ENCODE assay signal across 8 cellular contexts in genomic region chr16:88535181-88535856, GRCh38. TPM values are rescaled to one million over a fixed set of nuclear protein-coding genes. Genes with fewer than 3 reads are reported as not detected.
DNase-seq lines count a peak whose midpoint lies in the region; ATAC-seq and TF ChIP-seq lines count a peak whose summit lies in the region.

No MANE protein-coding gene starts in this region.

- CTCF ChIA-PET in activated naive CD4-positive, alpha-beta T cell treated with anti-CD3 and anti-CD28 coated beads for 36 hours (lab: Charles Lee): interaction anchor here (1.4 kb wide), 1 partner anchor 96 kb away, joined by 3 read pairs; no protein-coding TSS in a partner anchor
- CTCF ChIA-PET in GM10248 (lab: Yijun Ruan, JAX): interaction anchor here (0.8 to 1.4 kb wide), 3 partner anchors 11 to 31 kb away, joined by 3 to 4 read pairs (median 3); no protein-coding TSS in a partner anchor

- no peak for DNase-seq in activated naive CD4-positive, alpha-beta T cell treated with anti-CD3 and anti-CD28 coated beads for 36 hours
- no peak for DNase-seq in activated naive CD4-positive, alpha-beta T cell treated with anti-CD3 and anti-CD28 coated beads, Interleukin-2, amount 50 U/mL, for 16 hours
- DNase-seq in brain microvascular endothelial cell: no peak
- peak; percentile 56 for DNase-seq in lower lobe of right lung
- peak in 1 of 2 donors; percentile 69 for DNase-seq in upper lobe of left lung
- no peak for DNase-seq in HPDE6-E6E7 (ENCODE audit: extremely low spot score)
- DNase-seq in NCI-H748 treated with DMSO at 0.1 percent for 48 hours (lab: John Stamatoyannopoulos, UW): no peak
- DNase-seq in GM10248 (ENCODE audit: extremely low spot score): no peak

- H3K36me3 ChIP-seq in brain microvascular endothelial cell (replicated peaks): no peaks in the 10 kb centered on the region
- no peaks in the 10 kb centered on the region for H3K36me3 ChIP-seq in lower lobe of right lung
- no peaks in the 10 kb centered on the region for H3K36me3 ChIP-seq in upper lobe of left lung

- in situ Hi-C loops in brain microvascular endothelial cell (cut with HindIII; ENCODE audit: low pct_ligation_motif_present, low sequenced_read_pairs): loop anchor here (25.0 kb wide), 1 partner anchor 98 kb away; no protein-coding TSS in a partner anchor

- H3K27me3 Mint-ChIP-seq in activated naive CD4-positive, alpha-beta T cell treated with anti-CD3 and anti-CD28 coated beads for 36 hours (ENCODE audit: low read depth): no peaks in the 10 kb centered on the region

- H3K27me3 ChIP-seq in brain microvascular endothelial cell (replicated peaks): peaks cover 13% of the 10 kb centered on the region
- peaks cover 21% of the 10 kb centered on the region for H3K27me3 ChIP-seq in lower lobe of right lung (ENCODE audit: low read depth)
- peaks cover 0 to 13% (median 9%) of the 10 kb centered on the region in 4 donors for H3K27me3 ChIP-seq in upper lobe of left lung

- TF ChIP-seq POLR2A in upper lobe of left lung (IDR thresholded peaks at IDR 0.05): no peak

- H3K4me3 Mint-ChIP-seq in activated naive CD4-positive, alpha-beta T cell treated with anti-CD3 and anti-CD28 coated beads for 36 hours: peak overlapping the region; percentile 69

- no peaks in the 10 kb centered on the region for H3K9me3 ChIP-seq in lower lobe of right lung
- H3K9me3 ChIP-seq in upper lobe of left lung: no peaks in the 10 kb centered on the region

- peaks cover 4% of the 10 kb centered on the region for H3K36me3 Mint-ChIP-seq in activated naive CD4-positive, alpha-beta T cell treated with anti-CD3 and anti-CD28 coated beads for 36 hours (ENCODE audit: low read depth)

- peaks cover 8% of the 10 kb centered on the region for H3K4me1 Mint-ChIP-seq in activated naive CD4-positive, alpha-beta T cell treated with anti-CD3 and anti-CD28 coated beads for 36 hours (ENCODE audit: low read depth)

- POLR2A ChIA-PET in GM10248 (lab: Yijun Ruan, JAX): no interaction called here

- H3K27ac ChIP-seq in brain microvascular endothelial cell (no peak overlapping the region), lower lobe of right lung (no peak overlapping the region), upper lobe of left lung (peak overlapping the region in 1 of 4 donors; percentile 88)

- intact Hi-C loops in activated naive CD4-positive, alpha-beta T cell treated with anti-CD3 and anti-CD28 coated beads for 36 hours (cut with micrococcal nuclease): no loop called here
- intact Hi-C loops in lower lobe of right lung (cut with DNase I): no loop called here

- ATAC-seq in lower lobe of right lung (no peak), upper lobe of left lung (ENCODE audit: low FRiP score in 2 of 2) (no peak)

- WGBS in upper lobe of left lung, 2 donors: 88 to 94% methylated on average over 11 to 22 of the region's 22 CpGs

- H3K4me1 ChIP-seq in lower lobe of right lung (peaks cover 14% of the 10 kb centered on the region), upper lobe of left lung (peaks cover 16 to 22% (median 16%) of the 10 kb centered on the region in 4 donors)

- no peak overlapping the region for H3K27ac Mint-ChIP-seq in activated naive CD4-positive, alpha-beta T cell treated with anti-CD3 and anti-CD28 coated beads for 36 hours

- no peaks in the 10 kb centered on the region for H3K9me3 Mint-ChIP-seq in activated naive CD4-positive, alpha-beta T cell treated with anti-CD3 and anti-CD28 coated beads for 36 hours

- no peak for TF ChIP-seq EP300 in upper lobe of left lung (IDR thresholded peaks at IDR 0.05)

- H3K4me3 ChIP-seq in brain microvascular endothelial cell (ENCODE audit: low read depth, low read length) (peak overlapping the region; percentile 43), lower lobe of right lung (peak overlapping the region; percentile 72), upper lobe of left lung (peak overlapping the region; percentile 41 to 95 (median 86))

- TF ChIP-seq CTCF in brain microvascular endothelial cell (IDR thresholded peaks at IDR 0.05; ENCODE audit: low read depth, low read length, missing control alignments) (no peak), lower lobe of right lung (IDR thresholded peaks at IDR 0.05) (no peak), upper lobe of left lung (IDR thresholded peaks at IDR 0.05) (no peak), GM10248 (IDR thresholded peaks at IDR 0.05; ENCODE audit: control extremely low read depth, extremely low read depth, low read depth, missing control alignments) (no peak)

RNA-seq across cellular contexts. Expression of gene ZC3H18, which starts 34.9 kb away (rescaled TPM):
- total RNA-seq in activated naive CD4-positive, alpha-beta T cell treated with anti-CD3 and anti-CD28 coated beads for 36 hours: 10 to 100 TPM; 55.8 to 58.5 TPM
- total RNA-seq in lower lobe of right lung (49.2 TPM), upper lobe of left lung (10 to 100 TPM; 22.0 to 74.4 (median 45.5) TPM)
